In the genomic region with DNA sequence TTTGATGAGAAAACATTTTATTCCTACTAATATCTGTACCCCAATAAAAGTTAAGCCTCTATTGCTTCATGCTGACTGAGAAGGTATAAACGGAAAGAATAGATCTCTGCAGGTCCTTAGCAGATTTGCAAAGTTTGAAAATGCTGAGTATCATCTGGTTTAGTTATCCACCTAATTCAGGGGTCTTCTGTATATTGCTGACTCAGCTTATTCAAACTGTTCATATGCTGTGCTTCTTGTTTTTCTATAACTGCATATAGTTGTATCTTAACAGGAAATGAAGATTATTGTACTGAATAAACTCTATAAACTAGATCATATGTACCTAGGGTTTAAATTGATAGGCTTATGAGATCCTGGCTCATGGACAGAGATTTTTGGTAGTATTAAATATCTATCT, we compare ENCODE assay signal across 2 cellular contexts.
TF ChIP-seq lines count a peak whose summit lies in the region.

No MANE protein-coding gene starts in this region.

TF ChIP-seq in HepG2, 621 proteins besides CTCF, POLR2A, EP300 and RAD21:
- TF ChIP-seq MAFF (IDR thresholded peaks at IDR 0.05; ENCODE audit: low read depth, low read length) (peak; percentile 99), RBFOX2 (IDR thresholded peaks at IDR 0.05; ENCODE audit: low read depth, low read length) (no peak), ZNF350 (CRISPR knock-in tag; IDR thresholded peaks at IDR 0.05; ENCODE audit: borderline replicate concordance, low read depth) (no peak), ZNF275 (CRISPR knock-in tag; IDR thresholded peaks at IDR 0.05; ENCODE audit: borderline replicate concordance) (no peak), ZFP1 (CRISPR knock-in tag; IDR thresholded peaks at IDR 0.05) (no peak), MIER3 (CRISPR knock-in tag; IDR thresholded peaks at IDR 0.05; ENCODE audit: borderline replicate concordance) (no peak), MAFK (conservative IDR thresholded peaks at IDR 0.05 in 1 of 2, IDR thresholded peaks at IDR 0.05 in 1 of 2; ENCODE audit: low read length in 2 of 2) (peak; percentile 98 to 100), NR2F2 (IDR thresholded peaks at IDR 0.05; ENCODE audit: borderline replicate concordance, low read depth) (no peak)
- TF ChIP-seq, protein P1, sequence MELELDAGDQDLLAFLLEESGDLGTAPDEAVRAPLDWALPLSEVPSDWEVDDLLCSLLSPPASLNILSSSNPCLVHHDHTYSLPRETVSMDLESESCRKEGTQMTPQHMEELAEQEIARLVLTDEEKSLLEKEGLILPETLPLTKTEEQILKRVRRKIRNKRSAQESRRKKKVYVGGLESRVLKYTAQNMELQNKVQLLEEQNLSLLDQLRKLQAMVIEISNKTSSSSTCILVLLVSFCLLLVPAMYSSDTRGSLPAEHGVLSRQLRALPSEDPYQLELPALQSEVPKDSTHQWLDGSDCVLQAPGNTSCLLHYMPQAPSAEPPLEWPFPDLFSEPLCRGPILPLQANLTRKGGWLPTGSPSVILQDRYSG (CRISPR knock-in tag; IDR thresholded peaks at IDR 0.05), result no peak
TF ChIP-seq in HepG2: peak in this region for 2.

TF ChIP-seq in H1, 55 proteins besides CTCF, POLR2A, EP300 and RAD21:
- TF ChIP-seq CHD7 (IDR thresholded peaks at IDR 0.05; ENCODE audit: insufficient replicate concordance, low read length) (no peak), MAFK (IDR thresholded peaks at IDR 0.05; ENCODE audit: low read depth, low read length) (peak; percentile 99), SUZ12 (IDR thresholded peaks at IDR 0.05; ENCODE audit: low read length) (no peak)
